1 cellular context compared by ENCODE assay signal in the genomic region with DNA sequence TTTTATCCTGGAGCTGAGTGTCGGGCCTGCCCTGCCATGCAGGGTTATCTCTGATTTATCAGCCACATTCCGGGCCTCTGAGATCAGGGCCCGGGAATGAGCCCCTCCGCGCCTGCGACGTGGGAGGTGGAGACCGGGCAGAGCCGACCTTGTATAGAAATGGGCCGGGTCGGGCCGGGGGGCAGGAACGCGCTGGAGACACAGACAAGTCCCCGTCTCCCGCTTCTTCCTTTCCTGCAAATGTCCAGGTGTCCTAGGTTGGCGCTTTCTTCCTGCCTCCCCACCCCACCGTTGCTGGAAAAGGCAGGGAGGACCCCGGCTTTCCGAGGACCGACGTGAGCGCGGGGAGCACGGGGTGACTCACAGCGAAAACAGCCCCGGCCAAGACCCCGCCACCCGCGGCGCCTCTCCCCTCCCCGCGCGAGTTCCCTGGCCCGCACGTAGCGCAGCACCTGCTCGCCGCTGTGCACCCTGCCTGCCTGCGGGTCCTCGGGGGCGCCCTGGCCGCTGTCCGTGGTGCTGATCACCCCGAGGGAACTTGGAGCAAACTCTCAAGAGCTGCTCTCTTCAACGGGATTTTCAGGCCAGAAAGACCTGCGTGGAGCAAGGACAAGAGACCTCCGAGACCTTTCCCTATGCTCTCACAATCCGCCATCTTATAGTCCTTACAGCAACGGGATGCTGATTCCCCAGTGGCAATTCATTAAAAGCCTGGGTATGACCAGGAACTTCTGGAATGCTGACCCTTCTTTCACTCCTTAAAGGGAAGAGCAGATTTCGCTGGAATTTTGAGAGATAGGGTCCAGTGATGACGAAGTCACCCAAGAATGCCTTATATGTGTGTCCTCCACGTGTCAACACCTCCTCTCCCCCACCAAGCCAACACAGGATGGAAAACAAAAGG.
A peak's percentile ranks its signal among the peaks of the same experiment; 100 is the strongest.
TF ChIP-seq lines count a peak whose summit lies in the region.

No MANE protein-coding gene starts in this region.

TF ChIP-seq in HepG2, 621 proteins besides CTCF, POLR2A, EP300 and RAD21 (continues in another document):
- TF ChIP-seq PHF5A (CRISPR knock-in tag; IDR thresholded peaks at IDR 0.05; ENCODE audit: low read depth, unreplicated experiment) (no peak), ZNF430 (CRISPR knock-in tag; IDR thresholded peaks at IDR 0.05) (peak; percentile 98), TCF12 (IDR thresholded peaks at IDR 0.05) (no peak), TCF12 (CRISPR knock-in tag; IDR thresholded peaks at IDR 0.05) (0 out of 2 replicates have a peak, but pooled peaks have one; percentile 55), ZNF207 (IDR thresholded peaks at IDR 0.05; ENCODE audit: borderline replicate concordance) (no peak), ELF1 (CRISPR knock-in tag; IDR thresholded peaks at IDR 0.05) (no peak), AGO1 (IDR thresholded peaks at IDR 0.05; ENCODE audit: low read depth, low read length, poor library complexity, severe bottlenecking) (no peak), ZNF614 (CRISPR knock-in tag; IDR thresholded peaks at IDR 0.05; ENCODE audit: borderline replicate concordance) (peak; percentile 90; the same call in 1 of the 2 replicates), ZNF776 (CRISPR knock-in tag; IDR thresholded peaks at IDR 0.05) (peak; percentile 82; the same call in 1 of the 2 replicates), ZNF558 (CRISPR knock-in tag; IDR thresholded peaks at IDR 0.05; ENCODE audit: borderline replicate concordance) (peak; percentile 100), ZNF367 (CRISPR knock-in tag; IDR thresholded peaks at IDR 0.05; ENCODE audit: borderline replicate concordance) (peak; percentile 94; the same call in 1 of the 2 replicates), ZNF225 (CRISPR knock-in tag; IDR thresholded peaks at IDR 0.05) (peak; percentile 76; the same call in 1 of the 2 replicates), PRMT3 (CRISPR knock-in tag; IDR thresholded peaks at IDR 0.05; ENCODE audit: borderline replicate concordance, low read depth) (peak; percentile 97), GLI4 (CRISPR knock-in tag; IDR thresholded peaks at IDR 0.05; ENCODE audit: borderline replicate concordance) (peak; percentile 97; the same call in 1 of the 2 replicates), ATF1 (CRISPR knock-in tag; IDR thresholded peaks at IDR 0.05) (no peak), NCOR1 (IDR thresholded peaks at IDR 0.05; ENCODE audit: borderline replicate concordance, low read length) (no peak), PPARG (CRISPR knock-in tag; conservative IDR thresholded peaks at IDR 0.05) (peak; percentile 85), SMAD9 (CRISPR knock-in tag; IDR thresholded peaks at IDR 0.05) (peak; percentile 85; the same call in 1 of the 2 replicates), TOPORS (CRISPR knock-in tag; IDR thresholded peaks at IDR 0.05) (peak; percentile 55; the same call in 1 of the 2 replicates), DNMT1 (CRISPR knock-in tag; IDR thresholded peaks at IDR 0.05) (no peak), ZNF790 (CRISPR knock-in tag; IDR thresholded peaks at IDR 0.05; ENCODE audit: borderline replicate concordance) (peak; percentile 98; the same call in 1 of the 2 replicates), NFKBIZ (CRISPR knock-in tag; IDR thresholded peaks at IDR 0.05) (peak; percentile 94; the same call in 1 of the 2 replicates), TP53 (CRISPR knock-in tag; conservative IDR thresholded peaks at IDR 0.05) (no peak; the same call in 1 of the 2 replicates), SNAPC2 (CRISPR knock-in tag; IDR thresholded peaks at IDR 0.05) (peak; percentile 92), HNF4A (CRISPR knock-in tag; IDR thresholded peaks at IDR 0.05) (peak; percentile 38; the same call in 1 of the 2 replicates), ZNF550 (CRISPR knock-in tag; IDR thresholded peaks at IDR 0.05; ENCODE audit: borderline replicate concordance) (no peak), ZKSCAN5 (CRISPR knock-in tag; IDR thresholded peaks at IDR 0.05) (no peak), MED8 (CRISPR knock-in tag; IDR thresholded peaks at IDR 0.05; ENCODE audit: insufficient replicate concordance) (no peak), FIP1L1 (IDR thresholded peaks at IDR 0.05; ENCODE audit: borderline replicate concordance, insufficient read depth, low read depth, low read length) (no peak), ZFP36 (IDR thresholded peaks at IDR 0.05; ENCODE audit: borderline replicate concordance, low read depth, low read length, partially characterized antibody) (no peak)
- TF ChIP-seq, protein P1, sequence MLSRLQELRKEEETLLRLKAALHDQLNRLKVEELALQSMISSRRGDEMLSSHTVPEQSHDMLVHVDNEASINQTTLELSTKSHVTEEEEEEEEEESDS (CRISPR knock-in tag; IDR thresholded peaks at IDR 0.05; ENCODE audit: borderline replicate concordance): peak; percentile 85; the same call in 1 of the 2 replicates
- TF ChIP-seq, protein P2, sequence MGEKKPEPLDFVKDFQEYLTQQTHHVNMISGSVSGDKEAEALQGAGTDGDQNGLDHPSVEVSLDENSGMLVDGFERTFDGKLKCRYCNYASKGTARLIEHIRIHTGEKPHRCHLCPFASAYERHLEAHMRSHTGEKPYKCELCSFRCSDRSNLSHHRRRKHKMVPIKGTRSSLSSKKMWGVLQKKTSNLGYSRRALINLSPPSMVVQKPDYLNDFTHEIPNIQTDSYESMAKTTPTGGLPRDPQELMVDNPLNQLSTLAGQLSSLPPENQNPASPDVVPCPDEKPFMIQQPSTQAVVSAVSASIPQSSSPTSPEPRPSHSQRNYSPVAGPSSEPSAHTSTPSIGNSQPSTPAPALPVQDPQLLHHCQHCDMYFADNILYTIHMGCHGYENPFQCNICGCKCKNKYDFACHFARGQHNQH (CRISPR knock-in tag; IDR thresholded peaks at IDR 0.05): peak; percentile 91
- TF ChIP-seq, protein P3, sequence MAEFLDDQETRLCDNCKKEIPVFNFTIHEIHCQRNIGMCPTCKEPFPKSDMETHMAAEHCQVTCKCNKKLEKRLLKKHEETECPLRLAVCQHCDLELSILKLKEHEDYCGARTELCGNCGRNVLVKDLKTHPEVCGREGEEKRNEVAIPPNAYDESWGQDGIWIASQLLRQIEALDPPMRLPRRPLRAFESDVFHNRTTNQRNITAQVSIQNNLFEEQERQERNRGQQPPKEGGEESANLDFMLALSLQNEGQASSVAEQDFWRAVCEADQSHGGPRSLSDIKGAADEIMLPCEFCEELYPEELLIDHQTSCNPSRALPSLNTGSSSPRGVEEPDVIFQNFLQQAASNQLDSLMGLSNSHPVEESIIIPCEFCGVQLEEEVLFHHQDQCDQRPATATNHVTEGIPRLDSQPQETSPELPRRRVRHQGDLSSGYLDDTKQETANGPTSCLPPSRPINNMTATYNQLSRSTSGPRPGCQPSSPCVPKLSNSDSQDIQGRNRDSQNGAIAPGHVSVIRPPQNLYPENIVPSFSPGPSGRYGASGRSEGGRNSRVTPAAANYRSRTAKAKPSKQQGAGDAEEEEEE (CRISPR knock-in tag; IDR thresholded peaks at IDR 0.05; ENCODE audit: borderline replicate concordance): peak; percentile 64; the same call in 1 of the 2 replicates
- TF ChIP-seq, protein P4, sequence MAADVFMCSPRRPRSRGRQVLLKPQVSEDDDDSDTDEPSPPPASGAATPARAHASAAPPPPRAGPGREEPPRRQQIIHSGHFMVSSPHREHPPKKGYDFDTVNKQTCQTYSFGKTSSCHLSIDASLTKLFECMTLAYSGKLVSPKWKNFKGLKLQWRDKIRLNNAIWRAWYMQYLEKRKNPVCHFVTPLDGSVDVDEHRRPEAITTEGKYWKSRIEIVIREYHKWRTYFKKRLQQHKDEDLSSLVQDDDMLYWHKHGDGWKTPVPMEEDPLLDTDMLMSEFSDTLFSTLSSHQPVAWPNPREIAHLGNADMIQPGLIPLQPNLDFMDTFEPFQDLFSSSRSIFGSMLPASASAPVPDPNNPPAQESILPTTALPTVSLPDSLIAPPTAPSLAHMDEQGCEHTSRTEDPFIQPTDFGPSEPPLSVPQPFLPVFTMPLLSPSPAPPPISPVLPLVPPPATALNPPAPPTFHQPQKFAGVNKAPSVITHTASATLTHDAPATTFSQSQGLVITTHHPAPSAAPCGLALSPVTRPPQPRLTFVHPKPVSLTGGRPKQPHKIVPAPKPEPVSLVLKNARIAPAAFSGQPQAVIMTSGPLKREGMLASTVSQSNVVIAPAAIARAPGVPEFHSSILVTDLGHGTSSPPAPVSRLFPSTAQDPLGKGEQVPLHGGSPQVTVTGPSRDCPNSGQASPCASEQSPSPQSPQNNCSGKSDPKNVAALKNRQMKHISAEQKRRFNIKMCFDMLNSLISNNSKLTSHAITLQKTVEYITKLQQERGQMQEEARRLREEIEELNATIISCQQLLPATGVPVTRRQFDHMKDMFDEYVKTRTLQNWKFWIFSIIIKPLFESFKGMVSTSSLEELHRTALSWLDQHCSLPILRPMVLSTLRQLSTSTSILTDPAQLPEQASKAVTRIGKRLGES (CRISPR knock-in tag; IDR thresholded peaks at IDR 0.05; ENCODE audit: borderline replicate concordance): peak; percentile 95
- TF ChIP-seq, protein P5, sequence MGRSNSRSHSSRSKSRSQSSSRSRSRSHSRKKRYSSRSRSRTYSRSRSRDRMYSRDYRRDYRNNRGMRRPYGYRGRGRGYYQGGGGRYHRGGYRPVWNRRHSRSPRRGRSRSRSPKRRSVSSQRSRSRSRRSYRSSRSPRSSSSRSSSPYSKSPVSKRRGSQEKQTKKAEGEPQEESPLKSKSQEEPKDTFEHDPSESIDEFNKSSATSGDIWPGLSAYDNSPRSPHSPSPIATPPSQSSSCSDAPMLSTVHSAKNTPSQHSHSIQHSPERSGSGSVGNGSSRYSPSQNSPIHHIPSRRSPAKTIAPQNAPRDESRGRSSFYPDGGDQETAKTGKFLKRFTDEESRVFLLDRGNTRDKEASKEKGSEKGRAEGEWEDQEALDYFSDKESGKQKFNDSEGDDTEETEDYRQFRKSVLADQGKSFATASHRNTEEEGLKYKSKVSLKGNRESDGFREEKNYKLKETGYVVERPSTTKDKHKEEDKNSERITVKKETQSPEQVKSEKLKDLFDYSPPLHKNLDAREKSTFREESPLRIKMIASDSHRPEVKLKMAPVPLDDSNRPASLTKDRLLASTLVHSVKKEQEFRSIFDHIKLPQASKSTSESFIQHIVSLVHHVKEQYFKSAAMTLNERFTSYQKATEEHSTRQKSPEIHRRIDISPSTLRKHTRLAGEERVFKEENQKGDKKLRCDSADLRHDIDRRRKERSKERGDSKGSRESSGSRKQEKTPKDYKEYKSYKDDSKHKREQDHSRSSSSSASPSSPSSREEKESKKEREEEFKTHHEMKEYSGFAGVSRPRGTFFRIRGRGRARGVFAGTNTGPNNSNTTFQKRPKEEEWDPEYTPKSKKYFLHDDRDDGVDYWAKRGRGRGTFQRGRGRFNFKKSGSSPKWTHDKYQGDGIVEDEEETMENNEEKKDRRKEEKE (IDR thresholded peaks at IDR 0.05): no peak
- TF ChIP-seq, protein P6, sequence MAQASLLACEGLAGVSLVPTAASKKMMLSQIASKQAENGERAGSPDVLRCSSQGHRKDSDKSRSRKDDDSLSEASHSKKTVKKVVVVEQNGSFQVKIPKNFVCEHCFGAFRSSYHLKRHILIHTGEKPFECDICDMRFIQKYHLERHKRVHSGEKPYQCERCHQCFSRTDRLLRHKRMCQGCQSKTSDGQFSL (CRISPR knock-in tag; IDR thresholded peaks at IDR 0.05): peak; percentile 84; the same call in 1 of the 2 replicates
- TF ChIP-seq, protein P7, sequence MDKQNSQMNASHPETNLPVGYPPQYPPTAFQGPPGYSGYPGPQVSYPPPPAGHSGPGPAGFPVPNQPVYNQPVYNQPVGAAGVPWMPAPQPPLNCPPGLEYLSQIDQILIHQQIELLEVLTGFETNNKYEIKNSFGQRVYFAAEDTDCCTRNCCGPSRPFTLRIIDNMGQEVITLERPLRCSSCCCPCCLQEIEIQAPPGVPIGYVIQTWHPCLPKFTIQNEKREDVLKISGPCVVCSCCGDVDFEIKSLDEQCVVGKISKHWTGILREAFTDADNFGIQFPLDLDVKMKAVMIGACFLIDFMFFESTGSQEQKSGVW (CRISPR knock-in tag; IDR thresholded peaks at IDR 0.05; ENCODE audit: borderline replicate concordance): peak; percentile 97
- TF ChIP-seq, protein P8, sequence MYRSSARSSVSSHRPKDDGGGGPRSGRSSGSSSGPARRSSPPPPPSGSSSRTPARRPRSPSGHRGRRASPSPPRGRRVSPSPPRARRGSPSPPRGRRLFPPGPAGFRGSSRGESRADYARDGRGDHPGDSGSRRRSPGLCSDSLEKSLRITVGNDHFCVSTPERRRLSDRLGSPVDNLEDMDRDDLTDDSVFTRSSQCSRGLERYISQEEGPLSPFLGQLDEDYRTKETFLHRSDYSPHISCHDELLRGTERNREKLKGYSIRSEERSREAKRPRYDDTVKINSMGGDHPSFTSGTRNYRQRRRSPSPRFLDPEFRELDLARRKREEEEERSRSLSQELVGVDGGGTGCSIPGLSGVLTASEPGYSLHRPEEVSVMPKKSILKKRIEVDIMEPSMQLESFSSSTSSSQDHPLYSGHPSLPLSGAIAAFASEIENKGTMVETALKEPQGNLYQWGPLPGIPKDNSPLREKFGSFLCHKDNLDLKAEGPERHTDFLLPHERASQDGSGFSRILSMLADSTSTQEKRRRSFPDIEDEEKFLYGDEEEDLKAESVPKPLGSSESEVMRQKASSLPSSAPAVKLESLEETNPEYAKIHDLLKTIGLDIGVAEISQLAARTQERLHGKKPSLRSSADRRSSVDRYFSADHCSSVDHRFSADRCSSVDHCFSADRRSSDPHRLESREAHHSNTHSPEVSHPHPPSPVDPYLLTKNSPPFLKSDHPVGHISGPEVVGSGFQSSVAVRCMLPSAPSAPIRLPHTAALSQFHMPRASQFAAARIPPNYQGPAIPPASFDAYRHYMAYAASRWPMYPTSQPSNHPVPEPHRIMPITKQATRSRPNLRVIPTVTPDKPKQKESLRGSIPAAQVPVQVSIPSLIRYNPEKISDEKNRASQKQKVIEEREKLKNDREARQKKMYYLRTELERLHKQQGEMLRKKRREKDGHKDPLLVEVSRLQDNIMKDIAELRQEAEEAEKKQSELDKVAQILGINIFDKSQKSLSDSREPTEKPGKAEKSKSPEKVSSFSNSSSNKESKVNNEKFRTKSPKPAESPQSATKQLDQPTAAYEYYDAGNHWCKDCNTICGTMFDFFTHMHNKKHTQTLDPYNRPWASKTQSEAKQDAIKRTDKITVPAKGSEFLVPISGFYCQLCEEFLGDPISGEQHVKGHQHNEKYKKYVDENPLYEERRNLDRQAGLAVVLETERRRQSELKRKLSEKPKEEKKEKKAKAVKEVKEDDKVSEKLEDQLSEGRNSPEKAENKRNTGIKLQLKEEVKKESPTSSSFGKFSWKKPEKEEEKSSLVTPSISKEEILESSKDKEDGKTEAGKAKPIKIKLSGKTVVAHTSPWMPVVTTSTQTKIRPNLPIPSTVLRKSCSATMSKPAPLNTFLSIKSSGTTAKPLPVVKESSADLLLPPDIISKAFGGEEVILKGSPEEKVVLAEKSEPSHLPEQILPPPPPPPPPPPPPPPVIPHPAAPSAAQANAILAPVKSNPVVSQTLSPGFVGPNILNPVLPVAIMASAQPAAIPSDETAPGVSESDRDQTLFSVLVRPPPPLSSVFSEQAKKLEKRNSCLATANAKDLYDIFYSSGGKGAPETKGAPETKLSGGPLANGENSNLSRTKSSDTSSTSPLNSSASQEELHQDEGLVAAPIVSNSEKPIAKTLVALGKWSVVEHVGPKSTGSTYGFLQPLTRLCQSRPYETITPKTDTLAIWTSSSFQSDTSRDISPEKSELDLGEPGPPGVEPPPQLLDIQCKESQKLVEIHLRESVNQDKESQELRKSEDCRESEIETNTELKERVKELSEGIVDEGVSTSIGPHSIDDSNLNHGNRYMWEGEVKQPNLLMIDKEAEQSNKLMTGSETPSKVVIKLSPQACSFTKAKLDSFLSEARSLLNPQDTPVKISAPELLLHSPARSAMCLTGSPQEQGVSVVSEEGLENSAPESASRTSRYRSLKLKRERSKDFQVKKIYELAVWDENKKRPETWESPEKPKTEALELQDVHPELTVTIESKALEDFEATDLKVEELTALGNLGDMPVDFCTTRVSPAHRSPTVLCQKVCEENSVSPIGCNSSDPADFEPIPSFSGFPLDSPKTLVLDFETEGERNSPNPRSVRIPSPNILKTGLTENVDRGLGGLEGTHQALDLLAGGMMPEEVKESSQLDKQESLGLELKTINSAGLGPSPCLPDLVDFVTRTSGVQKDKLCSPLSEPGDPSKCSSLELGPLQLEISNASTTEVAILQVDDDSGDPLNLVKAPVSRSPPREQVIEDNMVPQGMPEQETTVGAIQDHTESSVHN (CRISPR knock-in tag; IDR thresholded peaks at IDR 0.05): peak; percentile 96; the same call in 1 of the 2 replicates
